In genomic region chr15:74855857-74856256, GRCh38 we compare ENCODE assay signal across 1 cellular context.
TF ChIP-seq lines count a peak whose summit lies in the region.

No MANE protein-coding gene starts in this region.

TF ChIP-seq in WTC11, 78 proteins besides CTCF, POLR2A, EP300 and RAD21 (continued from another document):
- TF ChIP-seq, protein P1, sequence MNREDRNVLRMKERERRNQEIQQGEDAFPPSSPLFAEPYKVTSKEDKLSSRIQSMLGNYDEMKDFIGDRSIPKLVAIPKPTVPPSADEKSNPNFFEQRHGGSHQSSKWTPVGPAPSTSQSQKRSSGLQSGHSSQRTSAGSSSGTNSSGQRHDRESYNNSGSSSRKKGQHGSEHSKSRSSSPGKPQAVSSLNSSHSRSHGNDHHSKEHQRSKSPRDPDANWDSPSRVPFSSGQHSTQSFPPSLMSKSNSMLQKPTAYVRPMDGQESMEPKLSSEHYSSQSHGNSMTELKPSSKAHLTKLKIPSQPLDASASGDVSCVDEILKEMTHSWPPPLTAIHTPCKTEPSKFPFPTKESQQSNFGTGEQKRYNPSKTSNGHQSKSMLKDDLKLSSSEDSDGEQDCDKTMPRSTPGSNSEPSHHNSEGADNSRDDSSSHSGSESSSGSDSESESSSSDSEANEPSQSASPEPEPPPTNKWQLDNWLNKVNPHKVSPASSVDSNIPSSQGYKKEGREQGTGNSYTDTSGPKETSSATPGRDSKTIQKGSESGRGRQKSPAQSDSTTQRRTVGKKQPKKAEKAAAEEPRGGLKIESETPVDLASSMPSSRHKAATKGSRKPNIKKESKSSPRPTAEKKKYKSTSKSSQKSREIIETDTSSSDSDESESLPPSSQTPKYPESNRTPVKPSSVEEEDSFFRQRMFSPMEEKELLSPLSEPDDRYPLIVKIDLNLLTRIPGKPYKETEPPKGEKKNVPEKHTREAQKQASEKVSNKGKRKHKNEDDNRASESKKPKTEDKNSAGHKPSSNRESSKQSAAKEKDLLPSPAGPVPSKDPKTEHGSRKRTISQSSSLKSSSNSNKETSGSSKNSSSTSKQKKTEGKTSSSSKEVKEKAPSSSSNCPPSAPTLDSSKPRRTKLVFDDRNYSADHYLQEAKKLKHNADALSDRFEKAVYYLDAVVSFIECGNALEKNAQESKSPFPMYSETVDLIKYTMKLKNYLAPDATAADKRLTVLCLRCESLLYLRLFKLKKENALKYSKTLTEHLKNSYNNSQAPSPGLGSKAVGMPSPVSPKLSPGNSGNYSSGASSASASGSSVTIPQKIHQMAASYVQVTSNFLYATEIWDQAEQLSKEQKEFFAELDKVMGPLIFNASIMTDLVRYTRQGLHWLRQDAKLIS (CRISPR knock-in tag; IDR thresholded peaks at IDR 0.05; ENCODE audit: borderline replicate concordance), result no peak
- TF ChIP-seq ATF1 (CRISPR knock-in tag; IDR thresholded peaks at IDR 0.05) (no peak), NR3C1 (CRISPR knock-in tag; conservative IDR thresholded peaks at IDR 0.05; ENCODE audit: low read depth) (no peak), STAT6 (CRISPR knock-in tag; conservative IDR thresholded peaks at IDR 0.05; ENCODE audit: low read depth) (no peak), EMX1 (CRISPR knock-in tag; IDR thresholded peaks at IDR 0.05) (no peak), ZNF281 (CRISPR knock-in tag; IDR thresholded peaks at IDR 0.05) (no peak), JAZF1 (CRISPR knock-in tag; IDR thresholded peaks at IDR 0.05) (no peak), USF2 (CRISPR knock-in tag; IDR thresholded peaks at IDR 0.05) (no peak), NFE2L1 (CRISPR knock-in tag; IDR thresholded peaks at IDR 0.05) (no peak), PREB (CRISPR knock-in tag; IDR thresholded peaks at IDR 0.05; ENCODE audit: borderline replicate concordance) (no peak), HMGA2 (CRISPR knock-in tag; IDR thresholded peaks at IDR 0.05) (no peak), CREM (CRISPR knock-in tag; IDR thresholded peaks at IDR 0.05) (no peak), SMAD3 (CRISPR knock-in tag; IDR thresholded peaks at IDR 0.05; ENCODE audit: borderline replicate concordance) (no peak), ZNF219 (CRISPR knock-in tag; IDR thresholded peaks at IDR 0.05; ENCODE audit: borderline replicate concordance) (no peak), ZSCAN18 (CRISPR knock-in tag; IDR thresholded peaks at IDR 0.05) (no peak), CREB1 (CRISPR knock-in tag; IDR thresholded peaks at IDR 0.05) (no peak), ZNF138 (CRISPR knock-in tag; conservative IDR thresholded peaks at IDR 0.05) (no peak)
- TF ChIP-seq, protein P2, sequence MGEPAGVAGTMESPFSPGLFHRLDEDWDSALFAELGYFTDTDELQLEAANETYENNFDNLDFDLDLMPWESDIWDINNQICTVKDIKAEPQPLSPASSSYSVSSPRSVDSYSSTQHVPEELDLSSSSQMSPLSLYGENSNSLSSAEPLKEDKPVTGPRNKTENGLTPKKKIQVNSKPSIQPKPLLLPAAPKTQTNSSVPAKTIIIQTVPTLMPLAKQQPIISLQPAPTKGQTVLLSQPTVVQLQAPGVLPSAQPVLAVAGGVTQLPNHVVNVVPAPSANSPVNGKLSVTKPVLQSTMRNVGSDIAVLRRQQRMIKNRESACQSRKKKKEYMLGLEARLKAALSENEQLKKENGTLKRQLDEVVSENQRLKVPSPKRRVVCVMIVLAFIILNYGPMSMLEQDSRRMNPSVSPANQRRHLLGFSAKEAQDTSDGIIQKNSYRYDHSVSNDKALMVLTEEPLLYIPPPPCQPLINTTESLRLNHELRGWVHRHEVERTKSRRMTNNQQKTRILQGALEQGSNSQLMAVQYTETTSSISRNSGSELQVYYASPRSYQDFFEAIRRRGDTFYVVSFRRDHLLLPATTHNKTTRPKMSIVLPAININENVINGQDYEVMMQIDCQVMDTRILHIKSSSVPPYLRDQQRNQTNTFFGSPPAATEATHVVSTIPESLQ (CRISPR knock-in tag; IDR thresholded peaks at IDR 0.05), result no peak
- TF ChIP-seq, protein P3, sequence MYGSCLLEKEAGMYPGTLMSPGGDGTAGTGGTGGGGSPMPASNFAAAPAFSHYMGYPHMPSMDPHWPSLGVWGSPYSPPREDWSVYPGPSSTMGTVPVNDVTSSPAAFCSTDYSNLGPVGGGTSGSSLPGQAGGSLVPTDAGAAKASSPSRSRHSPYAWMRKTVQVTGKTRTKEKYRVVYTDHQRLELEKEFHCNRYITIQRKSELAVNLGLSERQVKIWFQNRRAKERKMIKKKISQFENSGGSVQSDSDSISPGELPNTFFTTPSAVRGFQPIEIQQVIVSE (CRISPR knock-in tag; IDR thresholded peaks at IDR 0.05; ENCODE audit: borderline replicate concordance), result no peak
TF ChIP-seq in WTC11: peak in this region for 0.
